Comparison of ENCODE assay signal across 8 cellular contexts in genomic region chr5:150778103-150778516, GRCh38. TPM values are rescaled to one million over a fixed set of nuclear protein-coding genes. Genes with fewer than 3 reads are reported as not detected.
DNase-seq lines count a peak whose midpoint lies in the region; ATAC-seq and TF ChIP-seq lines count a peak whose summit lies in the region.

No MANE protein-coding gene starts in this region.

- H3K4me3 ChIP-seq in BE2C (ENCODE audit: low read depth, low read length) (peak overlapping the region; percentile 81), HUES6 (ENCODE audit: low read depth, low read length) (peak overlapping the region; percentile 74), mononuclear cell (ENCODE audit: low read length) (peak overlapping the region; percentile 78)

- H3K36me3 ChIP-seq in BE2C (no peaks in the 10 kb centered on the region), HUES6 (ENCODE audit: control insufficient read depth, insufficient read depth, low read length) (no peaks in the 10 kb centered on the region)

- ATAC-seq in GM18520 (IDR thresholded peaks at IDR 0.05; ENCODE audit: unreplicated experiment) = no peak

- H3K27ac ChIP-seq in HUES6 (ENCODE audit: low read depth, low read length) = no peak overlapping the region

- no peak for DNase-seq in BE2C
- DNase-seq in cerebellum (ENCODE audit: low spot score) = peak; percentile 15
- DNase-seq in stimulated activated CD4-positive, alpha-beta T cell treated with anti-CD3 and anti-CD28 coated beads, Interleukin-2, amount 100 ng/mL, for 24 hours = no peak
- DNase-seq in stimulated activated naive CD4-positive, alpha-beta T cell (lab: John Stamatoyannopoulos, UW) = no peak
- DNase-seq in NOMO-1 treated with dmso at 0.1 percent for 144 hours (lab: John Stamatoyannopoulos, UW; ENCODE audit: unreplicated experiment) = no peak

- H3K27me3 ChIP-seq in BE2C = no peaks in the 10 kb centered on the region
- peaks cover 27% of the 10 kb centered on the region for H3K27me3 ChIP-seq in HUES6 (ENCODE audit: control insufficient read depth, insufficient read depth, low read length)
- no peaks in the 10 kb centered on the region for H3K27me3 ChIP-seq in mononuclear cell (ENCODE audit: insufficient read depth, low read length)

- H3K9ac ChIP-seq in HUES6 (ENCODE audit: low read length) = peak overlapping the region; percentile 54

- H3K4me1 ChIP-seq in BE2C = peaks cover 11% of the 10 kb centered on the region; the same call in 1 of the 2 replicates
- H3K4me1 ChIP-seq in HUES6 (ENCODE audit: control insufficient read depth, insufficient read depth, low read length) = peaks cover 19% of the 10 kb centered on the region
- H3K4me1 ChIP-seq in mononuclear cell (ENCODE audit: insufficient read depth, low read length) = peaks cover 55% of the 10 kb centered on the region

- TF ChIP-seq CTCF in BE2C (IDR thresholded peaks at IDR 0.05; ENCODE audit: low read depth, low read length) = no peak

- H3K9me3 ChIP-seq in BE2C (no peaks in the 10 kb centered on the region), HUES6 (ENCODE audit: control insufficient read depth, insufficient read depth, low read depth, low read length) (no peaks in the 10 kb centered on the region), mononuclear cell (ENCODE audit: low read depth, low read length) (no peaks in the 10 kb centered on the region)

RNA-seq across cellular contexts. Expression of gene SMIM3, which starts 0.4 kb away (rescaled TPM):
- polyA plus RNA-seq in BE2C (2012; ENCODE audit: insufficient read depth, insufficient read length, low read depth) = 3.1 TPM
- total RNA-seq in cerebellum (3.3 TPM), mononuclear cell (40.7 TPM)

RNA-seq across cellular contexts. Expression of gene DCTN4, which starts 19.3 kb away (rescaled TPM):
- 86.2 TPM for polyA plus RNA-seq in BE2C (2012; ENCODE audit: insufficient read depth, insufficient read length, low read depth)
- total RNA-seq in cerebellum (102 TPM), mononuclear cell (111 TPM)
